Comparison of ENCODE assay signal across 2 cellular contexts in genomic region chr18:13558132-13558531, GRCh38.
TF ChIP-seq lines count a peak whose summit lies in the region.

No MANE protein-coding gene starts in this region.

TF ChIP-seq in IMR-90, 13 proteins besides CTCF, POLR2A, EP300 and RAD21:
- TF ChIP-seq SMC3 (IDR thresholded peaks at IDR 0.05; ENCODE audit: low read depth, low read length) (peak; percentile 17; the same call in 1 of the 2 replicates), RCOR1 (IDR thresholded peaks at IDR 0.05; ENCODE audit: insufficient replicate concordance, low read length) (no peak), BHLHE40 (IDR thresholded peaks at IDR 0.05; ENCODE audit: low read depth, low read length) (no peak)

TF ChIP-seq in HepG2, 621 proteins besides CTCF, POLR2A, EP300 and RAD21:
- TF ChIP-seq ZNF101 (CRISPR knock-in tag; IDR thresholded peaks at IDR 0.05; ENCODE audit: borderline replicate concordance, low read depth) (no peak), PCBP2 (optimal IDR thresholded peaks at IDR 0.05; ENCODE audit: low read depth, low read length, poor library complexity, severe bottlenecking) (no peak), SMARCC2 (IDR thresholded peaks at IDR 0.05) (no peak), ZNF530 (CRISPR knock-in tag; IDR thresholded peaks at IDR 0.05; ENCODE audit: low read depth) (no peak), TEAD3 (CRISPR knock-in tag; optimal IDR thresholded peaks at IDR 0.05; ENCODE audit: borderline replicate concordance) (peak; percentile 84), BATF2 (CRISPR knock-in tag; IDR thresholded peaks at IDR 0.05) (no peak), LBX2 (CRISPR knock-in tag; IDR thresholded peaks at IDR 0.05; ENCODE audit: borderline replicate concordance) (no peak), SP5 (CRISPR knock-in tag; IDR thresholded peaks at IDR 0.05; ENCODE audit: borderline replicate concordance, low read depth) (no peak), XRCC5 (optimal IDR thresholded peaks at IDR 0.05; ENCODE audit: low read length) (peak; percentile 36), EZH2 (conservative IDR thresholded peaks at IDR 0.05; ENCODE audit: low read depth, low read length) (no peak), ZNF225 (CRISPR knock-in tag; IDR thresholded peaks at IDR 0.05) (no peak), PRMT3 (CRISPR knock-in tag; IDR thresholded peaks at IDR 0.05; ENCODE audit: borderline replicate concordance, low read depth) (no peak), ZNF75D (CRISPR knock-in tag; IDR thresholded peaks at IDR 0.05; ENCODE audit: borderline replicate concordance) (no peak), STAG1 (CRISPR knock-in tag; IDR thresholded peaks at IDR 0.05) (peak; percentile 74), ZNF710 (CRISPR knock-in tag; IDR thresholded peaks at IDR 0.05; ENCODE audit: borderline replicate concordance) (no peak), SMC3 (IDR thresholded peaks at IDR 0.05; ENCODE audit: low read length) (peak; percentile 56; the same call in 1 of the 2 replicates), KAT8 (CRISPR knock-in tag; IDR thresholded peaks at IDR 0.05) (0 out of 2 replicates have a peak, but pooled peaks have one; percentile 20)
